ENCODE assay signal across 14 cellular contexts in the genomic region with DNA sequence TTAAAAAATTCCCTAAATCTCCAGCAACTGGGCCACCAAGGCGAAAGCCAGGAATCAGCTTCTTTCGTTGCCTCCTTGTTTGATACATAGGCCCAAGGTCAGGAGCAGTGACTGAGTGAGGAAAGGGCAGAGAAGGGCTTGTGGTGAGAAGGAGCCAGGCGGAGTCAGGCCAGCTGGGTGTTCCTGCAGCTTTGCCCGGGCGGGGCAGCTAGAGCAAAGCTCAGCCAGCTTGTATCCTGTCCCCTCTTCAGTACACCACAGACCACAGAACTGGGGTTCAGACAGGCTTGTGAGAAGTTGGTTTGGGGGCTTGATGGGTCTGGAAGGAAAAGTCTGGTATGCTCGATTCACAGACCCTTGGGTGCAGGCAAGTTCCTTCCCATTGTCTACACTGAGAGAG. TPM values are rescaled to one million over a fixed set of nuclear protein-coding genes. Genes with fewer than 3 reads are reported as not detected.
DNase-seq lines count a peak whose midpoint lies in the region; ATAC-seq and TF ChIP-seq lines count a peak whose summit lies in the region.
"Had no signal": no experiment of that assay in that cellular context is flagged by ENCODE, and none has a peak within 500 bp of the region (broad histone marks: within the 10 kb centered on the region; RNA-seq: fewer than 3 reads in every experiment).

No MANE protein-coding gene starts in this region.

- no peak for DNase-seq in activated naive CD4-positive, alpha-beta T cell treated with anti-CD3 and anti-CD28 coated beads, Interleukin-2, amount 50 U/mL, for 16 hours
- DNase-seq in colonic mucosa (peak; percentile 34), testis (peak; percentile 62), HEK293T (ENCODE audit: extremely low spot score) (no peak)
- no peak for DNase-seq in effector memory CD4-positive, alpha-beta T cell
- DNase-seq: mesenchymal stem cell, NCI-H774, retina had no signal

- peak overlapping the region; percentile 88 for H3K27ac Mint-ChIP-seq in activated naive CD4-positive, alpha-beta T cell treated with anti-CD3 and anti-CD28 coated beads, Interleukin-2, amount 50 U/mL, for 24 hours
- H3K27ac Mint-ChIP-seq: activated T-helper 2 cell treated with anti-CD3 and anti-CD28 coated beads, Interferon-gamma antibody, Interleukin-2, Interleukin-4, amounts not matched to agents 10 μg/mL and 5 μg/mL and 100 μg/mL, durations not matched to agents 14 hours and 24 hours and 36 hours; dendritic cell treated with granulocyte-macrophage colony-stimulating factor and Interleukin-4, amounts not matched to agents 40 ng/mL and 50 ng/mL, for 4 days had no signal

- POLR2A ChIA-PET in HEK293T (lab: Yijun Ruan, JAX): no interaction called here

- no peak overlapping the region for H3K9ac ChIP-seq in colonic mucosa (ENCODE audit: low read depth in 2 of 2, low read length in 2 of 2)

- H3K27ac ChIP-seq in colonic mucosa: no peak overlapping the region
- peak overlapping the region in 1 of 2 donors; percentile 20 for H3K27ac ChIP-seq in testis
- H3K27ac ChIP-seq in effector memory CD4-positive, alpha-beta T cell (ENCODE audit: insufficient read depth, low read length, poor library complexity, severe bottlenecking): no peak overlapping the region

- H3K4me1 Mint-ChIP-seq in activated naive CD4-positive, alpha-beta T cell treated with anti-CD3 and anti-CD28 coated beads, Interleukin-2, amount 50 U/mL, for 24 hours: peaks cover 65% of the 10 kb centered on the region

- intact Hi-C loops in colonic mucosa (cut with DNase I) (no loop called here), testis (cut with DNase I; ENCODE audit: low total_unique reads) (no loop called here)

- CTCF ChIA-PET in HEK293T (lab: Yijun Ruan, JAX): no interaction called here

- no peaks in the 10 kb centered on the region for H3K27me3 ChIP-seq in colonic mucosa
- no peaks in the 10 kb centered on the region for H3K27me3 ChIP-seq in testis
- no peaks in the 10 kb centered on the region for H3K27me3 ChIP-seq in effector memory CD4-positive, alpha-beta T cell (replicated peaks; ENCODE audit: control insufficient read depth, insufficient read depth, low read length, poor library complexity, severe bottlenecking)
- H3K27me3 ChIP-seq: vagina had no signal

- peak overlapping the region; percentile 2 for H3K4me3 Mint-ChIP-seq in activated naive CD4-positive, alpha-beta T cell treated with anti-CD3 and anti-CD28 coated beads, Interleukin-2, amount 50 U/mL, for 24 hours
- H3K4me3 Mint-ChIP-seq: dendritic cell treated with granulocyte-macrophage colony-stimulating factor and Interleukin-4, amounts not matched to agents 40 ng/mL and 50 ng/mL, for 4 days had no signal

- no peak for TF ChIP-seq CTCF in colonic mucosa (IDR thresholded peaks at IDR 0.05)
- no peak for TF ChIP-seq CTCF in testis (IDR thresholded peaks at IDR 0.05)

- H3K4me3 ChIP-seq in colonic mucosa (no peak overlapping the region), testis (no peak overlapping the region)
- H3K4me3 ChIP-seq in effector memory CD4-positive, alpha-beta T cell (ENCODE audit: insufficient read depth, low read depth, low read length, poor library complexity, severe bottlenecking): no peak overlapping the region
- H3K4me3 ChIP-seq: vagina had no signal

- 70 to 90% methylated on average over 6 of the region's 6 CpGs for WGBS in testis, 2 donors

- peak; percentile 32 for ATAC-seq in HG03060 (IDR thresholded peaks at IDR 0.05; ENCODE audit: low read depth, unreplicated experiment)
- no peak for ATAC-seq in GM21381 (IDR thresholded peaks at IDR 0.05; ENCODE audit: unreplicated experiment)

- H3K9me3 ChIP-seq in colonic mucosa (no peaks in the 10 kb centered on the region), testis (no peaks in the 10 kb centered on the region)
- no peaks in the 10 kb centered on the region for H3K9me3 ChIP-seq in effector memory CD4-positive, alpha-beta T cell (ENCODE audit: control insufficient read depth, low read length)
- H3K9me3 ChIP-seq: vagina had no signal

- TF ChIP-seq POLR2A in testis (IDR thresholded peaks at IDR 0.05): no peak

- H3K4me1 ChIP-seq in colonic mucosa: no peaks in the 10 kb centered on the region
- H3K4me1 ChIP-seq in testis: no peaks in the 10 kb centered on the region
- H3K4me1 ChIP-seq in effector memory CD4-positive, alpha-beta T cell (ENCODE audit: control insufficient read depth, insufficient read depth, low read length, poor library complexity, severe bottlenecking): no peaks in the 10 kb centered on the region

- H3K36me3 ChIP-seq in colonic mucosa (no peaks in the 10 kb centered on the region), testis (ENCODE audit: low read depth, missing control alignments) (no peaks in the 10 kb centered on the region)
- peaks cover 17% of the 10 kb centered on the region for H3K36me3 ChIP-seq in effector memory CD4-positive, alpha-beta T cell (ENCODE audit: control insufficient read depth, insufficient read depth, low read length)

- no peaks in the 10 kb centered on the region for H3K9me3 Mint-ChIP-seq in activated naive CD4-positive, alpha-beta T cell treated with anti-CD3 and anti-CD28 coated beads, Interleukin-2, amount 50 U/mL, for 24 hours
- H3K9me3 Mint-ChIP-seq: activated T-helper 2 cell treated with anti-CD3 and anti-CD28 coated beads, Interferon-gamma antibody, Interleukin-2, Interleukin-4, amounts not matched to agents 10 μg/mL and 5 μg/mL and 100 μg/mL, durations not matched to agents 14 hours and 24 hours and 36 hours; dendritic cell treated with granulocyte-macrophage colony-stimulating factor and Interleukin-4, amounts not matched to agents 40 ng/mL and 50 ng/mL, for 4 days had no signal

- peaks cover 16% of the 10 kb centered on the region for H3K36me3 Mint-ChIP-seq in activated naive CD4-positive, alpha-beta T cell treated with anti-CD3 and anti-CD28 coated beads, Interleukin-2, amount 50 U/mL, for 24 hours

- H3K27me3 Mint-ChIP-seq in activated naive CD4-positive, alpha-beta T cell treated with anti-CD3 and anti-CD28 coated beads, Interleukin-2, amount 50 U/mL, for 24 hours: no peaks in the 10 kb centered on the region
- H3K27me3 Mint-ChIP-seq: dendritic cell treated with granulocyte-macrophage colony-stimulating factor and Interleukin-4, amounts not matched to agents 40 ng/mL and 50 ng/mL, for 4 days had no signal

TF ChIP-seq in HEK293T, 16 proteins besides CTCF, POLR2A, EP300 and RAD21:
- TF ChIP-seq FOXM1 (IDR thresholded peaks at IDR 0.05; ENCODE audit: borderline replicate concordance): no peak

RNA-seq across cellular contexts. Expression of a gene that starts 52.6 kb away (rescaled TPM):
- total RNA-seq in colonic mucosa: not detected
- 1 to 10 TPM; 1.4 to 3.7 TPM for total RNA-seq in testis
- 0.69 TPM for polyA plus RNA-seq in testis (ENCODE audit: insufficient read depth, low read depth, low replicate concordance)
- total RNA-seq: activated T-helper 2 cell treated with anti-CD3 and anti-CD28 coated beads, Interferon-gamma antibody, Interleukin-2, Interleukin-4, amounts not matched to agents 10 μg/mL and 5 μg/mL and 100 μg/mL, durations not matched to agents 14 hours and 24 hours and 36 hours; vagina had no signal

Comparison
In these comparisons a context has a peak if more than half of its experiments do, and no peak if none do; other contexts are left out.
1. DNase-seq: peak in colonic mucosa (single experiment) and testis (single experiment); none in activated naive CD4-positive, alpha-beta T cell treated with anti-CD3 and anti-CD28 coated beads, Interleukin-2, amount 50 U/mL, for 16 hours (single experiment), effector memory CD4-positive, alpha-beta T cell (0 of 3) and HEK293T (single experiment).